In the genomic region with DNA sequence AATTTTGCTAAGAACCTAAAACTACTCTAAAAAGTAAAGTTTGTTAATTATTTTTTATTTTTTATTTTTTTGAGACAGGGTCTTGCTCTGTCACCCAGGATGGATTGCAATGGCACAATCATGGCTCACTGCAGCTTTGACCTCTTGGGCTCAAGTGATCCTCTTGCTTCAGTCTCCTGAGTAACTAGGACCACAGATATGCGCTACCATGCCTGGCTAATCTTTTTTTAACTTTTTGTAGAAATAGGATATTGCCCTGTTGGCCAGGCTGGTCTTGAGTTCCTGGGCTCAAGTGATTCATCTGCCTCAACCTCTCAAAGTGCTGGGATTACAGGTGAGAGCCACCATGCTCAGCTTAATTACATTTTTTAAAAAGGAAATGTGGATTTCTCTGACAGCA, we compare ENCODE assay signal across 35 cellular contexts.
"Had no signal": no experiment of that assay in that cellular context is flagged by ENCODE, and none has a peak within 500 bp of the region (broad histone marks: within the 10 kb centered on the region; RNA-seq: fewer than 3 reads in every experiment).

No MANE protein-coding gene starts in this region.

- H3K9me3 ChIP-seq: MG63 had no signal

- H3K27ac ChIP-seq: KMS-11 had no signal

- H3K4me2 ChIP-seq: KMS-11 had no signal

- H3K36me3 ChIP-seq: MG63 had no signal

- H3K9ac ChIP-seq: KMS-11 had no signal

- H3K4me3 ChIP-seq: MG63 had no signal

- DNase-seq: Karpas-422, Kasumi-1, MG63, MM.1S, MV-4-11, NCI-H1048, NCI-H1092, NCI-H1092 treated with DMSO at 0.1 percent for 48 hours, NCI-H1105, NCI-H1105 treated with DMSO at 0.1 percent for 48 hours, NCI-H1417, NCI-H1417 treated with DMSO at 0.1 percent for 48 hours, NCI-H1436, NCI-H1436 treated with DMSO at 0.1 percent for 48 hours, NCI-H146, NCI-H1694, NCI-H1694 treated with DMSO at 0.1 percent for 48 hours, NCI-H187, NCI-H187 treated with DMSO at 0.1 percent for 48 hours, NCI-H1930, NCI-H2029, NCI-H2029 treated with DMSO at 0.1 percent for 48 hours, NCI-H2081, NCI-H2081 treated with DMSO at 0.1 percent for 48 hours, NCI-H2107, NCI-H2171, NCI-H2171 treated with DMSO at 0.1 percent for 48 hours, NCI-H2227 treated with DMSO at 0.1 percent for 48 hours, NCI-H226, NCI-H345, NCI-H446, NCI-H446 treated with DMSO at 0.1 percent for 48 hours, NCI-H510A, NCI-H510A treated with DMSO at 0.1 percent for 48 hours had no signal
